ENCODE assay signal across 26 cellular contexts in genomic region chr10:103818765-103819374, GRCh38. TPM values are rescaled to one million over a fixed set of nuclear protein-coding genes. Genes with fewer than 3 reads are reported as not detected.
DNase-seq lines count a peak whose midpoint lies in the region; ATAC-seq and TF ChIP-seq lines count a peak whose summit lies in the region.
"Had no signal": no experiment of that assay in that cellular context is flagged by ENCODE, and none has a peak within 500 bp of the region (broad histone marks: within the 10 kb centered on the region; RNA-seq: fewer than 3 reads in every experiment).

No MANE protein-coding gene starts in this region.

- H3K27me3 ChIP-seq in liver (ENCODE audit: control insufficient read depth in 4 of 4, insufficient read depth in 4 of 4, low read length in 3 of 4) (no peaks in the 10 kb centered on the region), MG63 (no peaks in the 10 kb centered on the region)
- H3K27me3 ChIP-seq: sigmoid colon, upper lobe of left lung had no signal

- 41% methylated on average over 6 of the region's 6 CpGs for WGBS in liver

- peaks cover 15% of the 10 kb centered on the region for H3K27me3 Mint-ChIP-seq in activated T-helper 17 cell treated with anti-CD3 and anti-CD28 coated beads, Interleukin-2, amount 50 U/mL, for 72 hours

- ATAC-seq in activated T-helper 17 cell treated with anti-CD3 and anti-CD28 coated beads, Interleukin-2, amount 50 U/mL, for 72 hours (replicated peaks), result no peak
- ATAC-seq in stimulated activated effector memory CD8-positive, alpha-beta T cell treated with anti-CD3 and anti-CD28 coated beads, Interleukin-12 subunit alpha, Interleukin-12 subunit beta, amount 100 ng/mL, for 72 hours, result peak; percentile 19
- ATAC-seq in HG03354 (IDR thresholded peaks at IDR 0.05; ENCODE audit: poor library complexity, severe bottlenecking, unreplicated experiment) (no peak), HG02852 (IDR thresholded peaks at IDR 0.05; ENCODE audit: unreplicated experiment) (no peak)
- ATAC-seq: activated CD8-positive, alpha-beta T cell treated with anti-CD3 and anti-CD28 coated beads for 36 hours had no signal

- H3K27ac ChIP-seq in liver (ENCODE audit: low read depth in 1 of 2, low read length in 2 of 2), result no peak overlapping the region
- H3K27ac ChIP-seq: 22Rv1, parathyroid adenoma, upper lobe of left lung had no signal

- no peaks in the 10 kb centered on the region for H3K36me3 Mint-ChIP-seq in activated T-helper 17 cell treated with anti-CD3 and anti-CD28 coated beads, Interleukin-2, amount 50 U/mL, for 72 hours (ENCODE audit: low read depth)
- no peaks in the 10 kb centered on the region for H3K36me3 Mint-ChIP-seq in stimulated activated effector memory CD8-positive, alpha-beta T cell treated with anti-CD3 and anti-CD28 coated beads, Interleukin-12 subunit alpha, Interleukin-12 subunit beta, amount 100 ng/mL, for 72 hours
- H3K36me3 Mint-ChIP-seq: activated naive CD8-positive, alpha-beta T cell treated with anti-CD3 and anti-CD28 coated beads, Interleukin-2, amount 10 ng/mL, durations not matched to agents 7 days and 5 days; IgD-negative memory B cell; mesothelial cell of epicardium; natural killer cell treated with Interleukin-12 subunit alpha and Interleukin-12 subunit beta and Interleukin-15 and Interleukin-18, amount 100 ng/mL, for 72 hours had no signal

- TF ChIP-seq RAD21 in liver (IDR thresholded peaks at IDR 0.05), result no peak

- H3K9me3 ChIP-seq in liver (ENCODE audit: control insufficient read depth in 4 of 4, low read length in 3 of 4), result no peaks in the 10 kb centered on the region
- no peaks in the 10 kb centered on the region for H3K9me3 ChIP-seq in MG63
- H3K9me3 ChIP-seq: sigmoid colon, upper lobe of left lung had no signal

- H3K4me3 ChIP-seq in liver (ENCODE audit: low read depth in 1 of 3, low read length in 3 of 3) (peak overlapping the region in 2 of 3 donors; percentile 28 to 34), MG63 (no peak overlapping the region)
- H3K4me3 ChIP-seq: sigmoid colon, upper lobe of left lung had no signal

- no peaks in the 10 kb centered on the region for H3K9me3 Mint-ChIP-seq in activated T-helper 17 cell treated with anti-CD3 and anti-CD28 coated beads, Interleukin-2, amount 50 U/mL, for 72 hours
- no peaks in the 10 kb centered on the region for H3K9me3 Mint-ChIP-seq in stimulated activated effector memory CD8-positive, alpha-beta T cell treated with anti-CD3 and anti-CD28 coated beads, Interleukin-12 subunit alpha, Interleukin-12 subunit beta, amount 100 ng/mL, for 72 hours
- H3K9me3 Mint-ChIP-seq: activated CD8-positive, alpha-beta T cell treated with anti-CD3 and anti-CD28 coated beads for 36 hours; activated naive CD8-positive, alpha-beta T cell treated with anti-CD3 and anti-CD28 coated beads, Interleukin-2, amount 10 ng/mL, durations not matched to agents 7 days and 5 days; IgD-negative memory B cell; mesothelial cell of epicardium; natural killer cell treated with Interleukin-12 subunit alpha and Interleukin-12 subunit beta and Interleukin-15 and Interleukin-18, amount 100 ng/mL, for 72 hours had no signal

- H3K27ac Mint-ChIP-seq in activated T-helper 17 cell treated with anti-CD3 and anti-CD28 coated beads, Interleukin-2, amount 50 U/mL, for 72 hours, result peak overlapping the region; percentile 14
- H3K27ac Mint-ChIP-seq in stimulated activated effector memory CD8-positive, alpha-beta T cell treated with anti-CD3 and anti-CD28 coated beads, Interleukin-12 subunit alpha, Interleukin-12 subunit beta, amount 100 ng/mL, for 72 hours, result no peak overlapping the region
- H3K27ac Mint-ChIP-seq: activated CD8-positive, alpha-beta T cell treated with anti-CD3 and anti-CD28 coated beads for 36 hours; activated naive CD8-positive, alpha-beta T cell treated with anti-CD3 and anti-CD28 coated beads, Interleukin-2, amount 10 ng/mL, durations not matched to agents 7 days and 5 days; mesothelial cell of epicardium; natural killer cell treated with Interleukin-12 subunit alpha and Interleukin-12 subunit beta and Interleukin-15 and Interleukin-18, amount 100 ng/mL, for 72 hours had no signal

- DNase-seq in DMS53 (lab: John Stamatoyannopoulos, UW), result peak; percentile 15
- no peak for DNase-seq in DMS53 treated with DMSO at 0.1 percent for 48 hours (lab: John Stamatoyannopoulos, UW; ENCODE audit: unreplicated experiment)
- DNase-seq in stimulated activated effector memory CD8-positive, alpha-beta T cell treated with anti-CD3 and anti-CD28 coated beads, Interleukin-12 subunit alpha, Interleukin-12 subunit beta, amount 100 ng/mL, for 72 hours (ENCODE audit: low spot score in 2 of 2), result no peak
- DNase-seq in MG63, result no peak
- DNase-seq: activated CD4-positive, CD25-positive, alpha-beta regulatory T cell treated with anti-CD3 and anti-CD28 coated beads, Interleukin-2, amount 50 U/mL, for 72 hours; activated CD8-positive, alpha-beta T cell treated with anti-CD3 and anti-CD28 coated beads for 36 hours; activated effector memory CD4-positive, alpha-beta T cell treated with anti-CD3 and anti-CD28 coated beads, Interleukin-2, amount 50 U/mL, for 16 hours; activated naive CD8-positive, alpha-beta T cell treated with anti-CD3 and anti-CD28 coated beads, Interleukin-2, amount 10 ng/mL, durations not matched to agents 7 days and 5 days; AML-193; GF-D8; head of caudate nucleus; left cardiac atrium; NCI-H1105 treated with DMSO at 0.1 percent for 48 hours; NCI-H2081 treated with DMSO at 0.1 percent for 48 hours; stimulated activated CD4-positive, alpha-beta T cell treated with anti-CD3 and anti-CD28 coated beads, Interleukin-15, amount 100 ng/mL, for 24 hours; upper lobe of left lung had no signal

- H3K36me3 ChIP-seq in liver (ENCODE audit: control insufficient read depth in 4 of 4, insufficient read depth in 3 of 4, low read depth in 1 of 4, low read length in 3 of 4) (no peaks in the 10 kb centered on the region), MG63 (no peaks in the 10 kb centered on the region)
- H3K36me3 ChIP-seq: sigmoid colon, upper lobe of left lung had no signal

- peaks cover 8 to 36% (median 30%) of the 10 kb centered on the region in 4 donors for H3K4me1 ChIP-seq in liver (ENCODE audit: control insufficient read depth in 4 of 4, insufficient read depth in 4 of 4, low read length in 3 of 4)

- no peak for TF ChIP-seq CTCF in liver (IDR thresholded peaks at IDR 0.05; ENCODE audit: low read depth, low read length, missing input control)

- peaks cover 4% of the 10 kb centered on the region for H3K4me1 Mint-ChIP-seq in activated T-helper 17 cell treated with anti-CD3 and anti-CD28 coated beads, Interleukin-2, amount 50 U/mL, for 72 hours
- no peaks in the 10 kb centered on the region for H3K4me1 Mint-ChIP-seq in stimulated activated effector memory CD8-positive, alpha-beta T cell treated with anti-CD3 and anti-CD28 coated beads, Interleukin-12 subunit alpha, Interleukin-12 subunit beta, amount 100 ng/mL, for 72 hours
- H3K4me1 Mint-ChIP-seq: IgD-negative memory B cell had no signal

- H3K4me3 Mint-ChIP-seq in activated T-helper 17 cell treated with anti-CD3 and anti-CD28 coated beads, Interleukin-2, amount 50 U/mL, for 72 hours, result no peak overlapping the region
- no peak overlapping the region for H3K4me3 Mint-ChIP-seq in stimulated activated effector memory CD8-positive, alpha-beta T cell treated with anti-CD3 and anti-CD28 coated beads, Interleukin-12 subunit alpha, Interleukin-12 subunit beta, amount 100 ng/mL, for 72 hours
- H3K4me3 Mint-ChIP-seq: activated CD8-positive, alpha-beta T cell treated with anti-CD3 and anti-CD28 coated beads for 36 hours; activated naive CD8-positive, alpha-beta T cell treated with anti-CD3 and anti-CD28 coated beads, Interleukin-2, amount 10 ng/mL, durations not matched to agents 7 days and 5 days; IgD-negative memory B cell; mesothelial cell of epicardium; natural killer cell treated with Interleukin-12 subunit alpha and Interleukin-12 subunit beta and Interleukin-15 and Interleukin-18, amount 100 ng/mL, for 72 hours had no signal

- H3K9ac ChIP-seq in liver (ENCODE audit: low read depth in 1 of 2, low read length in 2 of 2), result no peak overlapping the region
- H3K9ac ChIP-seq: parathyroid adenoma had no signal

TF ChIP-seq in liver, 16 proteins besides CTCF, POLR2A, EP300 and RAD21:
- TF ChIP-seq HNF4A (conservative IDR thresholded peaks at IDR 0.05) (peak; percentile 42 to 43), RXRA (IDR thresholded peaks at IDR 0.05) (no peak), HNF4G (IDR thresholded peaks at IDR 0.05) (no peak), EGR1 (IDR thresholded peaks at IDR 0.05; ENCODE audit: low read depth in 2 of 2) (no peak), MAX (IDR thresholded peaks at IDR 0.05) (no peak), SP1 (IDR thresholded peaks at IDR 0.05) (no peak)

RNA-seq across cellular contexts. Expression of gene SH3PXD2A, which starts 36.5 kb away (rescaled TPM):
- 10 to 100 TPM in 1 of 2 donors, 1 to 10 TPM in 1; 8.0 to 19.3 TPM for total RNA-seq in activated T-helper 17 cell treated with anti-CD3 and anti-CD28 coated beads, Interleukin-2, amount 50 U/mL, for 72 hours
- 1 to 10 TPM; 4.5 to 5.5 TPM for total RNA-seq in liver
- polyA plus RNA-seq in liver, result 1 to 10 TPM in 1 of 2 donors, under 1 TPM in 1; 0.82 to 3.3 TPM
- 19.2 and 21.1 TPM in 2 replicates for total RNA-seq in MG63 (2014; rRNA removed; shearing (Covaris generic); ENCODE audit: low replicate concordance)
